In genomic region chr13:99605417-99606321, GRCh38 we compare ENCODE assay signal across 8 cellular contexts. TPM values are rescaled to one million over a fixed set of nuclear protein-coding genes. Genes with fewer than 3 reads are reported as not detected.
DNase-seq lines count a peak whose midpoint lies in the region; ATAC-seq and TF ChIP-seq lines count a peak whose summit lies in the region.

No MANE protein-coding gene starts in this region.

- ATAC-seq in HG03575 (IDR thresholded peaks at IDR 0.05; ENCODE audit: extremely low read depth, insufficient number of reproducible peaks, low FRiP score, unreplicated experiment) = peak; percentile 39
- peak; percentile 72 to 81 (median 79) for ATAC-seq in psoas muscle

- H3K9me3 ChIP-seq in right atrium auricular region (no peaks in the 10 kb centered on the region), psoas muscle (no peaks in the 10 kb centered on the region)

- POLR2A ChIA-PET in RWPE1 (lab: Yijun Ruan, JAX; ENCODE audit: low non-redundant PET) = interaction anchor here (0.5 kb wide), 1 partner anchor 329 kb away, joined by 5 read pairs; no protein-coding TSS in a partner anchor

- no TSS peak for BruUV-seq in Calu3 (replicated peaks; lab: Mats Ljungman, UMichigan)

- H3K27me3 Mint-ChIP-seq in Calu3 (ENCODE audit: unreplicated experiment) = no peaks in the 10 kb centered on the region

- H3K36me3 ChIP-seq in right atrium auricular region (no peaks in the 10 kb centered on the region), psoas muscle (ENCODE audit: insufficient read depth in 1 of 2, low read depth in 1 of 2) (no peaks in the 10 kb centered on the region)

- DNase-seq in Calu3 = peak; percentile 28
- peak; percentile 69 for DNase-seq in GM20000 (ENCODE audit: low spot score)
- peak; percentile 30 for DNase-seq in RWPE1 (ENCODE audit: low spot score)
- peak; percentile 39 for DNase-seq in activated naive CD4-positive, alpha-beta T cell treated with anti-CD3 and anti-CD28 coated beads, Interleukin-2, amount 50 U/mL, for 16 hours
- DNase-seq in right atrium auricular region (ENCODE audit: low spot score) = no peak
- peak; percentile 37 to 74 for DNase-seq in psoas muscle
- DNase-seq in retina = no peak

- peaks cover 15% of the 10 kb centered on the region for H3K36me3 Mint-ChIP-seq in Calu3 (ENCODE audit: insufficient read depth, unreplicated experiment)

- CTCF ChIA-PET in Calu3 (lab: Charles Lee) (no interaction called here), RWPE1 (lab: Yijun Ruan, JAX) (interaction anchor here (0.6 kb wide), 1 partner anchor 308 kb away, joined by 3 read pairs; no protein-coding TSS in a partner anchor)

- intact Hi-C loops in Calu3 (cut with micrococcal nuclease; ENCODE audit: unreplicated experiment) (no loop called here), psoas muscle (cut with DNase I) (loop anchor here in 1 of 2 donors (5.0 kb wide), 1 partner anchor 108 kb away; no protein-coding TSS in a partner anchor)

- peaks cover 0 to 15% of the 10 kb centered on the region in 2 donors for H3K4me1 ChIP-seq in right atrium auricular region
- H3K4me1 ChIP-seq in psoas muscle = peaks cover 7% of the 10 kb centered on the region

- H3K27ac ChIP-seq in RWPE1 (peak overlapping the region; percentile 80), right atrium auricular region (peak overlapping the region; percentile 81 to 85), psoas muscle (peak overlapping the region; percentile 87)

- H3K4me3 ChIP-seq in right atrium auricular region (peak overlapping the region; percentile 61 to 70), psoas muscle (peak overlapping the region; percentile 89)

- no peaks in the 10 kb centered on the region for H3K27me3 ChIP-seq in right atrium auricular region
- no peaks in the 10 kb centered on the region for H3K27me3 ChIP-seq in psoas muscle (ENCODE audit: insufficient read depth in 3 of 3, low read length in 2 of 3)

- H3K27ac Mint-ChIP-seq in Calu3 (ENCODE audit: unreplicated experiment) = no peak overlapping the region

- no peaks in the 10 kb centered on the region for H3K4me1 Mint-ChIP-seq in Calu3 (ENCODE audit: low read depth, unreplicated experiment)

- WGBS in psoas muscle, 3 donors = 22 to 29% (median 25%) methylated on average over 18 of the region's 18 CpGs

- H3K9me3 Mint-ChIP-seq in Calu3 (ENCODE audit: low read depth, unreplicated experiment) = no peaks in the 10 kb centered on the region

- TF ChIP-seq CTCF in Calu3 (IDR thresholded peaks at IDR 0.05; ENCODE audit: unreplicated experiment) (no peak), GM20000 (IDR thresholded peaks at IDR 0.05; ENCODE audit: extremely low read depth, missing control alignments) (no peak), RWPE1 (conservative IDR thresholded peaks at IDR 0.05; ENCODE audit: low read depth) (no peak; the same call in 1 of the 2 replicates), right atrium auricular region (IDR thresholded peaks at IDR 0.05) (peak; percentile 14 to 49), psoas muscle (IDR thresholded peaks at IDR 0.05) (peak; percentile 31)

- H3K4me3 Mint-ChIP-seq in Calu3 (ENCODE audit: low read depth, unreplicated experiment) = peak overlapping the region; percentile 70

RNA-seq across cellular contexts. Expression of gene CLYBL, which starts 0.8 kb away (rescaled TPM):
- 2.0 and 3.2 TPM in 2 replicates for total RNA-seq in Calu3 (2022)
- 1 to 10 TPM; 7.8 to 9.9 TPM for total RNA-seq in right atrium auricular region
- 10 to 100 TPM; 12.6 to 25.5 (median 18.7) TPM for total RNA-seq in psoas muscle
- 10 to 100 TPM in 2 of 3 donors, 1 to 10 TPM in 1; 6.0 to 14.7 (median 13.0) TPM for polyA plus RNA-seq in psoas muscle

Comparison
In these comparisons a context has a peak if more than half of its experiments do, and no peak if none do; other contexts are left out.
1. DNase-seq: peak in Calu3 (single experiment), GM20000 (single experiment), RWPE1 (single experiment), activated naive CD4-positive, alpha-beta T cell treated with anti-CD3 and anti-CD28 coated beads, Interleukin-2, amount 50 U/mL, for 16 hours (single experiment) and psoas muscle (2 of 2); none in right atrium auricular region (single experiment) and retina (single experiment).
2. CTCF ChIP-seq: peak in right atrium auricular region (2 of 2) and psoas muscle (single experiment); none in Calu3 (single experiment), GM20000 (single experiment) and RWPE1 (single experiment).
3. Peak in every context shown above with its lines, with median percentiles within 50 percentile points of each other: H3K27ac ChIP-seq.